8 cellular contexts compared by ENCODE assay signal in genomic region chr11:3849297-3849874, GRCh38. TPM values are rescaled to one million over a fixed set of nuclear protein-coding genes. Genes with fewer than 3 reads are reported as not detected.
DNase-seq lines count a peak whose midpoint lies in the region; ATAC-seq, FAIRE-seq and TF ChIP-seq lines count a peak whose summit lies in the region.

No MANE protein-coding gene starts in this region.

- TF ChIP-seq RAD21 in GM12878 (IDR thresholded peaks at IDR 0.05; ENCODE audit: insufficient read depth, low read depth, low read length) = peak; percentile 75

- BruUV-seq in GM12878 (replicated peaks; lab: Mats Ljungman, UMichigan) = no TSS peak

- RAD21 ChIA-PET in GM12878 (lab: Charles Lee; ENCODE audit: unreplicated experiment) = interaction anchor here (0.8 to 16.5 kb wide), 37 partner anchors 10 to 338 kb away, joined by 3 to 605 read pairs (median 5); partner anchors contain the start of genes PGAP2 and RHOG

- H3K4me3 ChIP-seq in DND-41 (ENCODE audit: low read depth in 1 of 2, low read length in 2 of 2) (no peak overlapping the region), GM12878 (no peak overlapping the region), kidney epithelial cell (ENCODE audit: low read depth, low read length) (no peak overlapping the region), tibial nerve (no peak overlapping the region)

- intact Hi-C loops in GM12878 (cut with micrococcal nuclease; ENCODE audit: unreplicated experiment) = loop anchor here (1.0 kb wide), 1 partner anchor 223 kb away; no protein-coding TSS in a partner anchor

- no peak overlapping the region for H3K4me2 ChIP-seq in DND-41 (ENCODE audit: insufficient read depth, low read length)
- H3K4me2 ChIP-seq in GM12878 (ENCODE audit: control insufficient read depth, insufficient read depth) = no peak overlapping the region

- H3K27me3 ChIP-seq in DND-41 (ENCODE audit: insufficient read depth, low read length, poor library complexity) (no peaks in the 10 kb centered on the region), GM12878 (replicated peaks in 1 of 2; ENCODE audit: control insufficient read depth in 2 of 2, insufficient read depth in 2 of 2, low read length in 1 of 2) (no peaks in the 10 kb centered on the region), kidney epithelial cell (ENCODE audit: control insufficient read depth, insufficient read depth, low read length) (no peaks in the 10 kb centered on the region), tibial nerve (no peaks in the 10 kb centered on the region)

- TF ChIP-seq CTCF in DND-41 (IDR thresholded peaks at IDR 0.05; ENCODE audit: borderline replicate concordance, extremely low read depth, low read length, poor library complexity, severe bottlenecking) = peak; percentile 87
- TF ChIP-seq CTCF in GM12878 (IDR thresholded peaks at IDR 0.05 in 2 of 3, conservative IDR thresholded peaks at IDR 0.05 in 1 of 3; ENCODE audit: control insufficient read depth in 2 of 3, extremely low read depth in 1 of 3, insufficient read depth in 1 of 3, low read depth in 3 of 3, low read length in 3 of 3) = peak; percentile 58 to 74 (median 67)
- TF ChIP-seq CTCF in kidney epithelial cell (IDR thresholded peaks at IDR 0.05; ENCODE audit: insufficient read depth, low read length, poor library complexity, severe bottlenecking) = peak; percentile 65
- peak; percentile 65 to 75 (median 66) for TF ChIP-seq CTCF in tibial nerve (IDR thresholded peaks at IDR 0.05)

- no peak for TF ChIP-seq EP300 in GM12878 (IDR thresholded peaks at IDR 0.05; ENCODE audit: borderline replicate concordance in 1 of 2, control insufficient read depth in 1 of 2, low read depth in 2 of 2, low read length in 2 of 2)
- TF ChIP-seq EP300 in tibial nerve (IDR thresholded peaks at IDR 0.05) = no peak

- DNase-seq in DND-41 = peak; percentile 64
- peak; percentile 59 for DNase-seq in HEK293T (ENCODE audit: extremely low spot score)
- peak; percentile 82 for DNase-seq in OCI-M1 (lab: John Stamatoyannopoulos, UW)
- no peak for DNase-seq in GM12878 (ENCODE audit: low read depth, low spot score)
- no peak for DNase-seq in kidney epithelial cell (ENCODE audit: low read depth)
- peak in 1 of 2 donors; percentile 78 for DNase-seq in tibial nerve (ENCODE audit: low spot score in 2 of 2)
- DNase-seq in HK-2 (ENCODE audit: unreplicated experiment) = no peak

- H2AFZ ChIP-seq in DND-41 (ENCODE audit: low read depth, low read length) = peak overlapping the region; percentile 41; the same call in 1 of the 2 replicates
- H2AFZ ChIP-seq in GM12878 (ENCODE audit: control insufficient read depth, low read depth, low read length) = no peak overlapping the region

- ATAC-seq in DND-41 (ENCODE audit: insufficient read depth, low read depth) = peak; percentile 81
- ATAC-seq in GM12878 = peak; percentile 80
- no peak for ATAC-seq in GM21526 (IDR thresholded peaks at IDR 0.05; ENCODE audit: low FRiP score, unreplicated experiment)

- POLR2A ChIA-PET in HEK293T (lab: Yijun Ruan, JAX) = interaction anchor here (1.1 to 1.3 kb wide), 2 partner anchors 9 to 224 kb away, joined by 3 read pairs; partner anchors contain the start of gene RHOG
- POLR2A ChIA-PET in GM12878 (lab: Charles Lee) = interaction anchor here (0.9 to 13.2 kb wide), 7 partner anchors 9 to 247 kb away, joined by 3 to 242 read pairs (median 4); partner anchors contain the start of gene RHOG

- SMC1A ChIA-PET in GM12878 (lab: Charles Lee; ENCODE audit: uncharacterized antibody, unreplicated experiment) = interaction anchor here (0.6 to 21.1 kb wide), 44 partner anchors 10 to 251 kb away, joined by 3 to 805 read pairs (median 5); partner anchors contain the start of genes NUP98, PGAP2, RHOG and RRM1

- TF ChIP-seq POLR2A in GM12878 (IDR thresholded peaks at IDR 0.05; ENCODE audit: low read depth, low read length) (no peak), tibial nerve (IDR thresholded peaks at IDR 0.05) (no peak)

- H3K36me3 ChIP-seq in DND-41 (ENCODE audit: insufficient read depth, low read length) = no peaks in the 10 kb centered on the region
- H3K36me3 ChIP-seq in GM12878 (ENCODE audit: control insufficient read depth in 2 of 2, insufficient read depth in 2 of 2, low read length in 1 of 2) = no peaks in the 10 kb centered on the region
- no peaks in the 10 kb centered on the region for H3K36me3 ChIP-seq in kidney epithelial cell (ENCODE audit: control insufficient read depth, insufficient read depth, low read length)
- H3K36me3 ChIP-seq in tibial nerve = no peaks in the 10 kb centered on the region

- in situ Hi-C loops in GM12878 (cut with MboI) = loop anchor here (5.0 to 25.0 kb wide), 2 partner anchors 218 to 538 kb away; partner anchors contain the start of gene TRIM21

- H3K79me2 ChIP-seq in DND-41 (ENCODE audit: insufficient read depth, low read length) = no peaks in the 10 kb centered on the region
- H3K79me2 ChIP-seq in GM12878 (ENCODE audit: control insufficient read depth, insufficient read depth, low read length) = no peaks in the 10 kb centered on the region; the same call in 1 of the 2 replicates

- peak; percentile 84 for FAIRE-seq in GM12878 (lab: Jason Lieb, UNC)

- H4K20me1 ChIP-seq in DND-41 (ENCODE audit: insufficient read depth, low read length) (no peaks in the 10 kb centered on the region), GM12878 (ENCODE audit: control insufficient read depth, insufficient read depth) (no peaks in the 10 kb centered on the region)

- 59% methylated on average over 10 of the region's 10 CpGs for WGBS in GM12878 (ENCODE audit: insufficient coverage, insufficient replicate concordance, low lambda C conversion rate, missing lambda C conversion rate)
- 65 to 66% methylated on average over 10 of the region's 10 CpGs for WGBS in tibial nerve, 2 donors

- no peak overlapping the region for H3K9ac ChIP-seq in DND-41 (ENCODE audit: low read depth, low read length)
- no peak overlapping the region for H3K9ac ChIP-seq in GM12878 (ENCODE audit: control insufficient read depth, insufficient read depth, low read length)

- H3K4me1 ChIP-seq in DND-41 (ENCODE audit: insufficient read depth, low read length) (peaks cover 25% of the 10 kb centered on the region), GM12878 (ENCODE audit: control insufficient read depth, insufficient read depth, low read length) (peaks cover 12% of the 10 kb centered on the region), tibial nerve (peaks cover 0 to 7% (median 2%) of the 10 kb centered on the region in 4 donors)

- CTCF ChIA-PET in HEK293T (lab: Yijun Ruan, JAX) (interaction anchor here (0.6 to 3.9 kb wide), 18 partner anchors 8 to 1788 kb away, joined by 3 to 71 read pairs (median 4); no protein-coding TSS in a partner anchor), GM12878 (lab: Yijun Ruan, JAX) (interaction anchor here (0.7 to 39.6 kb wide), 54 partner anchors 0 to 645 kb away, joined by 3 to 1047 read pairs (median 6); partner anchors contain the start of genes PGAP2, RHOG, RRM1 and STIM1)

- H3K27ac ChIP-seq in DND-41 (ENCODE audit: low read length) (no peak overlapping the region), GM12878 (ENCODE audit: control insufficient read depth, insufficient read depth) (no peak overlapping the region), tibial nerve (no peak overlapping the region)

- H3K9me3 ChIP-seq in DND-41 (ENCODE audit: insufficient read depth, low read length, severe bottlenecking) (no peaks in the 10 kb centered on the region), GM12878 (replicated peaks; ENCODE audit: control insufficient read depth, insufficient read depth, low read length) (no peaks in the 10 kb centered on the region), tibial nerve (no peaks in the 10 kb centered on the region)

RNA-seq across cellular contexts. Expression of gene STIM1, which starts 6.1 kb away (rescaled TPM):
- total RNA-seq in GM12878 (2013; cell fraction: nucleolus; rRNA removed) = 113 and 116 TPM in 2 replicates
- total RNA-seq in GM12878 (2014; rRNA removed) = 21.6 and 24.0 TPM in 2 replicates
- 24.9 and 26.0 TPM in 2 replicates for total RNA-seq in GM12878 (2014; rRNA removed; fragmentation: Illumina TruSeq; extraction: Trizol)
- total RNA-seq in GM12878 (2021) = 55.9 and 57.7 TPM in 2 replicates
- polyA plus RNA-seq in GM12878 (2011; ENCODE audit: low read depth) = 36.6 TPM
- polyA plus RNA-seq in GM12878 (2011; rRNA removed) = 36.3 and 39.3 TPM in 2 replicates
- 40.8 and 42.5 TPM in 2 replicates for polyA plus RNA-seq in GM12878 (2011; cell fraction: cytosol; rRNA removed)
- polyA plus RNA-seq in GM12878 (2011; cell fraction: nucleus; rRNA removed) = 68.6 and 72.6 TPM in 2 replicates
- polyA plus RNA-seq in GM12878 (2012) = 45.2 and 48.9 TPM in 2 replicates
- polyA plus RNA-seq in GM12878 (2014; fragmentation: Illumina TruSeq; extraction: Trizol) = 29.1 and 37.0 TPM in 2 replicates
- polyA plus RNA-seq in GM12878 (2014; fragmentation: Nextera tagmentation; extraction: Ambion mirVana) = 1 to 10 TPM; 8.6 to 9.9 TPM
- polyA plus RNA-seq in GM12878 (2014; rRNA removed) = 26.7 and 31.0 TPM in 2 replicates
- 10 to 100 TPM; 31.8 to 36.8 TPM for polyA plus RNA-seq in GM12878 (2016; fragmentation: Nextera tagmentation; extraction: Ambion mirVana)
- polyA minus RNA-seq in GM12878 (2011; rRNA and poly(A)+ RNA removed) = 143 and 245 TPM in 2 replicates
- polyA minus RNA-seq in GM12878 (2011; cell fraction: cytosol; rRNA and poly(A)+ RNA removed) = 25.1 and 38.3 TPM in 2 replicates
- 42.4 and 62.3 TPM in 2 replicates for polyA minus RNA-seq in GM12878 (2011; cell fraction: nucleus; rRNA and poly(A)+ RNA removed)
- total RNA-seq in kidney epithelial cell = 25.4 and 35.3 TPM in 2 replicates
- 10 to 100 TPM; 51.3 to 70.1 (median 59.8) TPM for total RNA-seq in tibial nerve

RNA-seq across cellular contexts. Expression of gene RHOG, which starts 8.6 kb away (rescaled TPM):
- 35.7 and 37.8 TPM in 2 replicates for total RNA-seq in GM12878 (2013; cell fraction: nucleolus; rRNA removed)
- total RNA-seq in GM12878 (2014; rRNA removed) = 56.2 and 64.7 TPM in 2 replicates
- total RNA-seq in GM12878 (2014; rRNA removed; fragmentation: Illumina TruSeq; extraction: Trizol) = 47.7 and 48.8 TPM in 2 replicates
- 128 and 137 TPM in 2 replicates for total RNA-seq in GM12878 (2021)
- polyA plus RNA-seq in GM12878 (2011; ENCODE audit: low read depth) = 51.6 TPM
- 45.0 and 121 TPM in 2 replicates for polyA plus RNA-seq in GM12878 (2011; rRNA removed)
- polyA plus RNA-seq in GM12878 (2011; cell fraction: cytosol; rRNA removed) = 237 and 296 TPM in 2 replicates
- polyA plus RNA-seq in GM12878 (2011; cell fraction: nucleus; rRNA removed) = 108 and 111 TPM in 2 replicates
- 103 and 132 TPM in 2 replicates for polyA plus RNA-seq in GM12878 (2012)
- polyA plus RNA-seq in GM12878 (2014; fragmentation: Illumina TruSeq; extraction: Trizol) = 51.4 and 98.2 TPM in 2 replicates
- polyA plus RNA-seq in GM12878 (2014; fragmentation: Nextera tagmentation; extraction: Ambion mirVana) = 10 to 100 TPM; 16.0 to 42.0 TPM
- polyA plus RNA-seq in GM12878 (2014; rRNA removed) = 172 and 192 TPM in 2 replicates
- 100 to 1,000 TPM in 1 of 2 experiments, 10 to 100 TPM in 1; 91.4 to 109 TPM for polyA plus RNA-seq in GM12878 (2016; fragmentation: Nextera tagmentation; extraction: Ambion mirVana)
- 171 and 213 TPM in 2 replicates for polyA minus RNA-seq in GM12878 (2011; rRNA and poly(A)+ RNA removed)
- 95.8 and 106 TPM in 2 replicates for polyA minus RNA-seq in GM12878 (2011; cell fraction: cytosol; rRNA and poly(A)+ RNA removed)
- polyA minus RNA-seq in GM12878 (2011; cell fraction: nucleus; rRNA and poly(A)+ RNA removed) = 45.0 and 71.6 TPM in 2 replicates
- 30.3 and 46.8 TPM in 2 replicates for total RNA-seq in kidney epithelial cell
- total RNA-seq in tibial nerve = 10 to 100 TPM; 35.2 to 92.7 (median 66.0) TPM

RNA-seq across cellular contexts. Expression of gene PGAP2, which starts 41.0 kb away (rescaled TPM):
- total RNA-seq in GM12878 (2013; cell fraction: nucleolus; rRNA removed) = 33.0 and 36.2 TPM in 2 replicates
- 23.3 and 24.9 TPM in 2 replicates for total RNA-seq in GM12878 (2014; rRNA removed)
- total RNA-seq in GM12878 (2014; rRNA removed; fragmentation: Illumina TruSeq; extraction: Trizol) = 12.3 and 13.1 TPM in 2 replicates
- total RNA-seq in GM12878 (2021) = 26.4 and 27.7 TPM in 2 replicates
- polyA plus RNA-seq in GM12878 (2011; ENCODE audit: low read depth) = 21.2 TPM
- 16.6 and 34.5 TPM in 2 replicates for polyA plus RNA-seq in GM12878 (2011; rRNA removed)
- 39.5 and 49.8 TPM in 2 replicates for polyA plus RNA-seq in GM12878 (2011; cell fraction: cytosol; rRNA removed)
- polyA plus RNA-seq in GM12878 (2011; cell fraction: nucleus; rRNA removed) = 66.3 and 87.2 TPM in 2 replicates
- polyA plus RNA-seq in GM12878 (2012) = 32.0 and 34.8 TPM in 2 replicates
- 25.0 and 30.5 TPM in 2 replicates for polyA plus RNA-seq in GM12878 (2014; fragmentation: Illumina TruSeq; extraction: Trizol)
- 10 to 100 TPM; 25.4 to 37.4 TPM for polyA plus RNA-seq in GM12878 (2014; fragmentation: Nextera tagmentation; extraction: Ambion mirVana)
- polyA plus RNA-seq in GM12878 (2014; rRNA removed) = 35.6 and 36.2 TPM in 2 replicates
- polyA plus RNA-seq in GM12878 (2016; fragmentation: Nextera tagmentation; extraction: Ambion mirVana) = 10 to 100 TPM; 33.4 to 37.2 TPM
- 43.8 and 54.2 TPM in 2 replicates for polyA minus RNA-seq in GM12878 (2011; rRNA and poly(A)+ RNA removed)
- 13.0 and 13.3 TPM in 2 replicates for polyA minus RNA-seq in GM12878 (2011; cell fraction: cytosol; rRNA and poly(A)+ RNA removed)
- 11.4 and 12.9 TPM in 2 replicates for polyA minus RNA-seq in GM12878 (2011; cell fraction: nucleus; rRNA and poly(A)+ RNA removed)
- total RNA-seq in kidney epithelial cell = 20.3 and 20.6 TPM in 2 replicates
- 10 to 100 TPM in 3 of 4 donors, 1 to 10 TPM in 1; 8.1 to 15.1 (median 10.8) TPM for total RNA-seq in tibial nerve

RNA-seq across cellular contexts. Expression of gene NUP98, which starts 52.0 kb away (rescaled TPM):
- 266 and 283 TPM in 2 replicates for total RNA-seq in GM12878 (2013; cell fraction: nucleolus; rRNA removed)
- 108 and 115 TPM in 2 replicates for total RNA-seq in GM12878 (2014; rRNA removed)
- total RNA-seq in GM12878 (2014; rRNA removed; fragmentation: Illumina TruSeq; extraction: Trizol) = 87.2 and 87.4 TPM in 2 replicates
- total RNA-seq in GM12878 (2021) = 69.1 and 74.8 TPM in 2 replicates
- 31.5 TPM for polyA plus RNA-seq in GM12878 (2011; ENCODE audit: low read depth)
- 60.6 and 88.1 TPM in 2 replicates for polyA plus RNA-seq in GM12878 (2011; rRNA removed)
- polyA plus RNA-seq in GM12878 (2011; cell fraction: cytosol; rRNA removed) = 134 and 136 TPM in 2 replicates
- 134 and 159 TPM in 2 replicates for polyA plus RNA-seq in GM12878 (2011; cell fraction: nucleus; rRNA removed)
- polyA plus RNA-seq in GM12878 (2012) = 34.0 and 39.3 TPM in 2 replicates
- polyA plus RNA-seq in GM12878 (2014; fragmentation: Illumina TruSeq; extraction: Trizol) = 72.0 and 96.6 TPM in 2 replicates
- polyA plus RNA-seq in GM12878 (2014; fragmentation: Nextera tagmentation; extraction: Ambion mirVana) = 10 to 100 TPM; 21.7 to 23.7 TPM
- polyA plus RNA-seq in GM12878 (2014; rRNA removed) = 75.7 and 82.9 TPM in 2 replicates
- 10 to 100 TPM; 47.8 to 56.0 TPM for polyA plus RNA-seq in GM12878 (2016; fragmentation: Nextera tagmentation; extraction: Ambion mirVana)
- 237 and 286 TPM in 2 replicates for polyA minus RNA-seq in GM12878 (2011; rRNA and poly(A)+ RNA removed)
- 82.7 and 83.8 TPM in 2 replicates for polyA minus RNA-seq in GM12878 (2011; cell fraction: cytosol; rRNA and poly(A)+ RNA removed)
- polyA minus RNA-seq in GM12878 (2011; cell fraction: nucleus; rRNA and poly(A)+ RNA removed) = 64.2 and 108 TPM in 2 replicates
- total RNA-seq in kidney epithelial cell = 73.4 and 94.0 TPM in 2 replicates
- total RNA-seq in tibial nerve = 100 to 1,000 TPM in 2 of 4 donors, 10 to 100 TPM in 2; 75.3 to 193 (median 115) TPM

Comparison
In these comparisons a context has a peak if more than half of its experiments do, and no peak if none do; other contexts are left out.
1. DNase-seq: peak in DND-41 (single experiment), HEK293T (single experiment) and OCI-M1 (single experiment); none in GM12878 (single experiment), kidney epithelial cell (single experiment) and HK-2 (single experiment).
2. Peak in every context shown above with its lines, with median percentiles within 50 percentile points of each other: CTCF ChIP-seq.